Comparison of ENCODE assay signal across 14 cellular contexts in the genomic region with DNA sequence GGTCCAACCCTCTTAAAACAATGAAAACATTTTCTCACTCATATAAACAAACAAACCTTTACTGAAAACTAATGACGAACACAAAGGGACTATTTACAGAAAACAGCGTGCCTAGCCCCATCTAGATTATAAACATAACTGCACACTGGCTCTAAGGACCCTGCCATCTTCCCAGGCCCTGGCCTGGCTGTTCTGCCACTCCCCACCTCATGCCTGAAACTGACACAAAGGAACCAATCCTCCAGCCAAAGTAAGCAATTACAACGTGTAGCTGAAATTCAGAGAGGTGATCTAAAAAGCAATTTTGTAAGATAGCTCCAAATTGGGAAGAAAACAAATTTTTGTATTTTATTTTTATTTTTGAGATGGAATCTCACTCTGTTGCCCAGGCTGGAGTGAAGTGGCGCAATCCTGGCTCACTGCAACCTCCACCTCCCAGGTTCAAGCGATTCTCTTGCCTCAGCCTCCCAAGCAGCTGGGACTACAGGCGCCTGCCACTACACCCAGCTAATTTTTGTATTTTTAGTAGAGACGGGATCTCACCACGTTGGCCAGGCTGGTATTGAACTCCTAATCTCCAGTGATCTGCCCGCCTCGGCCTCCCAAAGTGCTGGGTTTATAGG. TPM values are rescaled to one million over a fixed set of nuclear protein-coding genes. Genes with fewer than 3 reads are reported as not detected.
DNase-seq lines count a peak whose midpoint lies in the region; FAIRE-seq and TF ChIP-seq lines count a peak whose summit lies in the region.
"Had no signal": no experiment of that assay in that cellular context is flagged by ENCODE, and none has a peak within 500 bp of the region (broad histone marks: within the 10 kb centered on the region; RNA-seq: fewer than 3 reads in every experiment).

No MANE protein-coding gene starts in this region.

- H3K36me3 Mint-ChIP-seq in activated naive CD4-positive, alpha-beta T cell treated with anti-CD3 and anti-CD28 coated beads, Interleukin-2, amount 10 ng/mL, durations not matched to agents 7 days and 5 days, result peaks cover 40% of the 10 kb centered on the region
- H3K36me3 Mint-ChIP-seq in activated naive CD8-positive, alpha-beta T cell, result peaks cover 9% of the 10 kb centered on the region

- no peak overlapping the region for H2BK12ac ChIP-seq in mesenchymal stem cell (ENCODE audit: low read length in 2 of 2)

- H3K4me3 Mint-ChIP-seq in activated naive CD4-positive, alpha-beta T cell treated with anti-CD3 and anti-CD28 coated beads, Interleukin-2, amount 10 ng/mL, durations not matched to agents 7 days and 5 days, result no peak overlapping the region
- H3K4me3 Mint-ChIP-seq in activated naive CD8-positive, alpha-beta T cell, result peak overlapping the region; percentile 35
- H3K4me3 Mint-ChIP-seq: H9 had no signal

- intact Hi-C loops in thyroid gland (cut with DNase I), result no loop called here

- peaks cover 80% of the 10 kb centered on the region for H3K4me1 Mint-ChIP-seq in activated naive CD4-positive, alpha-beta T cell treated with anti-CD3 and anti-CD28 coated beads, Interleukin-2, amount 10 ng/mL, durations not matched to agents 7 days and 5 days
- H3K4me1 Mint-ChIP-seq in activated naive CD8-positive, alpha-beta T cell (ENCODE audit: low read depth), result peaks cover 92% of the 10 kb centered on the region

- H3K14ac ChIP-seq in mesenchymal stem cell (ENCODE audit: low read length in 2 of 2), result no peak overlapping the region

- H3K9ac ChIP-seq in mesenchymal stem cell (ENCODE audit: low read length), result peak overlapping the region; percentile 54

- no peaks in the 10 kb centered on the region for H3K9me3 ChIP-seq in mesenchymal stem cell (ENCODE audit: control insufficient read depth, low read length)
- no peaks in the 10 kb centered on the region for H3K9me3 ChIP-seq in thyroid gland

- H3K27me3 Mint-ChIP-seq in activated naive CD4-positive, alpha-beta T cell treated with anti-CD3 and anti-CD28 coated beads, Interleukin-2, amount 10 ng/mL, durations not matched to agents 7 days and 5 days, result no peaks in the 10 kb centered on the region
- H3K27me3 Mint-ChIP-seq in activated naive CD8-positive, alpha-beta T cell, result no peaks in the 10 kb centered on the region

- peaks cover 3% of the 10 kb centered on the region for H3K79me1 ChIP-seq in mesenchymal stem cell (replicated peaks; ENCODE audit: low read length, poor library complexity, severe bottlenecking)

- H3K4me3 ChIP-seq in mesenchymal stem cell (ENCODE audit: insufficient read depth in 1 of 2, low read depth in 1 of 2, low read length in 2 of 2) (no peak overlapping the region), thyroid gland (replicated peaks in 1 of 3) (no peak overlapping the region)
- H3K4me3 ChIP-seq: cardiac muscle cell had no signal

- H3K27ac Mint-ChIP-seq in activated naive CD4-positive, alpha-beta T cell treated with anti-CD3 and anti-CD28 coated beads, Interleukin-2, amount 10 ng/mL, durations not matched to agents 7 days and 5 days, result peak overlapping the region; percentile 45
- peak overlapping the region; percentile 91 for H3K27ac Mint-ChIP-seq in activated naive CD8-positive, alpha-beta T cell
- H3K27ac Mint-ChIP-seq: H9 had no signal

- H3K27me3 ChIP-seq in mesenchymal stem cell (ENCODE audit: control insufficient read depth in 1 of 2, insufficient read depth in 1 of 2, low read length in 2 of 2), result no peaks in the 10 kb centered on the region
- no peaks in the 10 kb centered on the region for H3K27me3 ChIP-seq in thyroid gland
- H3K27me3 ChIP-seq: cardiac muscle cell had no signal

- H2AK5ac ChIP-seq in mesenchymal stem cell (ENCODE audit: low read length, severe bottlenecking), result peak overlapping the region; percentile 49

- WGBS in mesenchymal stem cell, result 75% methylated on average over 9 of the region's 10 CpGs
- WGBS in thyroid gland, 2 donors, result 70 to 71% methylated on average over 10 of the region's 10 CpGs

- no peak for TF ChIP-seq POLR2A in thyroid gland (IDR thresholded peaks at IDR 0.05)

- H3K36me3 ChIP-seq in mesenchymal stem cell (ENCODE audit: control insufficient read depth in 1 of 2, insufficient read depth in 2 of 2, low read depth in 1 of 2, low read length in 2 of 2), result peaks cover 12 to 17% of the 10 kb centered on the region in 2 experiments
- no peaks in the 10 kb centered on the region for H3K36me3 ChIP-seq in thyroid gland
- H3K36me3 ChIP-seq: cardiac muscle cell had no signal

- H3K4me1 ChIP-seq in mesenchymal stem cell (ENCODE audit: control insufficient read depth, insufficient read depth, low read depth, low read length), result peaks cover 44% of the 10 kb centered on the region
- H3K4me1 ChIP-seq in thyroid gland, result peaks cover 68 to 92% of the 10 kb centered on the region in 2 donors

- no peak overlapping the region for H3K23ac ChIP-seq in mesenchymal stem cell (ENCODE audit: low read length in 2 of 2)

- H2BK5ac ChIP-seq in mesenchymal stem cell (ENCODE audit: low read depth, low read length, poor library complexity, severe bottlenecking), result no peak overlapping the region

- no peak overlapping the region for H2AFZ ChIP-seq in mesenchymal stem cell (ENCODE audit: low read depth, low read length)

- H4K8ac ChIP-seq in mesenchymal stem cell (ENCODE audit: low read length), result no peak overlapping the region

- TF ChIP-seq CTCF in thyroid gland (IDR thresholded peaks at IDR 0.05), result no peak

- no peak overlapping the region for H2BK15ac ChIP-seq in mesenchymal stem cell (ENCODE audit: low read depth, poor library complexity, severe bottlenecking)

- no peak overlapping the region for H3K4ac ChIP-seq in mesenchymal stem cell (ENCODE audit: low read depth in 1 of 2, low read length in 2 of 2)

- no peak for DNase-seq in activated naive CD4-positive, alpha-beta T cell treated with anti-CD3 and anti-CD28 coated beads, Interleukin-2, amount 10 ng/mL, durations not matched to agents 7 days and 5 days
- no peak for DNase-seq in activated naive CD4-positive, alpha-beta T cell (lab: John Stamatoyannopoulos, UW)
- peak; percentile 48 for DNase-seq in mesenchymal stem cell
- no peak for DNase-seq in thyroid gland
- no peak for DNase-seq in D341Med (ENCODE audit: low spot score)
- no peak for DNase-seq in OCI-M2 (lab: John Stamatoyannopoulos, UW; ENCODE audit: unreplicated experiment)
- no peak for DNase-seq in frontal cortex (ENCODE audit: low spot score in 2 of 2)
- DNase-seq: activated CD8-positive, alpha-beta memory T cell treated with anti-CD3 and anti-CD28 coated beads, Interleukin-2, amount 50 U/mL, for 48 hours; H9; NCI-H1417 treated with DMSO at 0.1 percent for 48 hours; NK-92 treated with Interleukin-12 subunit alpha and Interleukin-12 subunit beta, amount 100 ng/mL, for 24 hours; occipital lobe had no signal

- H3K18ac ChIP-seq in mesenchymal stem cell (ENCODE audit: low read depth in 1 of 2, low read length in 2 of 2), result peak overlapping the region in 1 of 2 experiments; percentile 66

- CTCF ChIA-PET in activated naive CD4-positive, alpha-beta T cell treated with anti-CD3 and anti-CD28 coated beads, Interleukin-2, amount 10 ng/mL, durations not matched to agents 7 days and 5 days (lab: Charles Lee), result no interaction called here

- H3K9me3 Mint-ChIP-seq in activated naive CD4-positive, alpha-beta T cell treated with anti-CD3 and anti-CD28 coated beads, Interleukin-2, amount 10 ng/mL, durations not matched to agents 7 days and 5 days, result no peaks in the 10 kb centered on the region
- H3K9me3 Mint-ChIP-seq in activated naive CD8-positive, alpha-beta T cell (ENCODE audit: low read depth), result no peaks in the 10 kb centered on the region
- H3K9me3 Mint-ChIP-seq: H9 had no signal

- H3K27ac ChIP-seq in mesenchymal stem cell (ENCODE audit: low read length, poor library complexity, severe bottlenecking) (peak overlapping the region; percentile 6), thyroid gland (peak overlapping the region; percentile 59 to 87 (median 79))

- H3K4me2 ChIP-seq in mesenchymal stem cell (ENCODE audit: low read length, poor library complexity, severe bottlenecking), result no peak overlapping the region

- no peak overlapping the region for H2BK120ac ChIP-seq in mesenchymal stem cell (ENCODE audit: low read depth, low read length)

- no peak overlapping the region for H4K91ac ChIP-seq in mesenchymal stem cell (ENCODE audit: low read length)

- no peak for FAIRE-seq in frontal cortex (lab: Jason Lieb, UNC)

RNA-seq across cellular contexts. Expression of gene CAPZB, which starts 40.8 kb away (rescaled TPM):
- 431 TPM for polyA plus RNA-seq in mesenchymal stem cell (2013, experiment 1 of 2)
- 426 TPM for polyA plus RNA-seq in mesenchymal stem cell (2013, experiment 2 of 2)
- total RNA-seq in thyroid gland, result 100 to 1,000 TPM in 2 of 4 donors, 10 to 100 TPM in 2; 75.4 to 116 (median 93.1) TPM
- total RNA-seq in frontal cortex, result 47.7 TPM
